In the genomic region with DNA sequence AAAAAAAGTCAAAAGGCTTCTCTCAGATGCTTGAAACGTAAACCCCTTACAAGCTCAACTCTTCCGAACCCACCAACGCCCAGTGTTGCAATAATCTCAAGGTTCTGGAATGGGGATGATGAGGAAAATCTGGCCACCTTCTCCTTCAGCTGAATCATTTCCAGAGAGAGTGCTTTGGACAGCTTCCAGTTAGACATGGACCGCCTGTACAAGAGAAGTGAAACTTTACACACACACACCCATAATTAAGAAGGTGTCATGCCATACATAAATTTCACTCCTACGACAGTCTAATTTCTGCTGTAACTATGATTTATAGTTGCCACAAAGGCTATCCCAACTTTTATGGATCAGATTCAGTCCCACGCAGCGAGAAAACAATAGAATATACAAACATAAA, we compare ENCODE assay signal across 16 cellular contexts.
DNase-seq lines count a peak whose midpoint lies in the region; ATAC-seq lines count a peak whose summit lies in the region.
"Had no signal": no experiment of that assay in that cellular context is flagged by ENCODE, and none has a peak within 500 bp of the region (broad histone marks: within the 10 kb centered on the region; RNA-seq: fewer than 3 reads in every experiment).

No MANE protein-coding gene starts in this region.

- peak; percentile 62 for ATAC-seq in GM18868 (IDR thresholded peaks at IDR 0.05; ENCODE audit: unreplicated experiment)
- peak; percentile 72 for ATAC-seq in esophagus mucosa
- ATAC-seq in HG03565 (IDR thresholded peaks at IDR 0.05; ENCODE audit: unreplicated experiment): no peak
- ATAC-seq in HG03039 (IDR thresholded peaks at IDR 0.05; ENCODE audit: unreplicated experiment): no peak
- ATAC-seq: gastrocnemius medialis, left ventricle myocardium superior had no signal

- DNase-seq in NCI-H69 (lab: John Stamatoyannopoulos, UW): peak; percentile 94
- DNase-seq in renal cortical epithelial cell (ENCODE audit: low read depth): peak; percentile 19
- DNase-seq in NK-92 treated with Interleukin-12 subunit alpha and Interleukin-12 subunit beta, amount 100 ng/mL, for 24 hours (lab: John Stamatoyannopoulos, UW): no peak
- DNase-seq in GM19238 (ENCODE audit: insufficient read length, low spot score): no peak
- DNase-seq: activated CD4-positive, alpha-beta T cell treated with anti-CD3 and anti-CD28 coated beads, Interleukin-2, amount 10 ng/mL, durations not matched to agents 7 days and 5 days; activated naive CD4-positive, alpha-beta T cell treated with anti-CD3 and anti-CD28 coated beads, Interleukin-2, amount 10 ng/mL, durations not matched to agents 7 days and 5 days; DND-41; effector CD8-positive, alpha-beta T cell; gastrocnemius medialis; KBM-7; left ventricle myocardium superior; NCI-H1436 treated with DMSO at 0.1 percent for 48 hours had no signal

Comparison
In these comparisons a context has a peak if more than half of its experiments do, and no peak if none do; other contexts are left out.
1. ATAC-seq: peak in GM18868 (single experiment) and esophagus mucosa (single experiment); none in HG03565 (single experiment) and HG03039 (single experiment).
2. DNase-seq: peak in NCI-H69 (single experiment) and renal cortical epithelial cell (single experiment); none in NK-92 treated with Interleukin-12 subunit alpha and Interleukin-12 subunit beta, amount 100 ng/mL, for 24 hours (single experiment) and GM19238 (single experiment).